ENCODE assay signal across 8 cellular contexts in the genomic region with DNA sequence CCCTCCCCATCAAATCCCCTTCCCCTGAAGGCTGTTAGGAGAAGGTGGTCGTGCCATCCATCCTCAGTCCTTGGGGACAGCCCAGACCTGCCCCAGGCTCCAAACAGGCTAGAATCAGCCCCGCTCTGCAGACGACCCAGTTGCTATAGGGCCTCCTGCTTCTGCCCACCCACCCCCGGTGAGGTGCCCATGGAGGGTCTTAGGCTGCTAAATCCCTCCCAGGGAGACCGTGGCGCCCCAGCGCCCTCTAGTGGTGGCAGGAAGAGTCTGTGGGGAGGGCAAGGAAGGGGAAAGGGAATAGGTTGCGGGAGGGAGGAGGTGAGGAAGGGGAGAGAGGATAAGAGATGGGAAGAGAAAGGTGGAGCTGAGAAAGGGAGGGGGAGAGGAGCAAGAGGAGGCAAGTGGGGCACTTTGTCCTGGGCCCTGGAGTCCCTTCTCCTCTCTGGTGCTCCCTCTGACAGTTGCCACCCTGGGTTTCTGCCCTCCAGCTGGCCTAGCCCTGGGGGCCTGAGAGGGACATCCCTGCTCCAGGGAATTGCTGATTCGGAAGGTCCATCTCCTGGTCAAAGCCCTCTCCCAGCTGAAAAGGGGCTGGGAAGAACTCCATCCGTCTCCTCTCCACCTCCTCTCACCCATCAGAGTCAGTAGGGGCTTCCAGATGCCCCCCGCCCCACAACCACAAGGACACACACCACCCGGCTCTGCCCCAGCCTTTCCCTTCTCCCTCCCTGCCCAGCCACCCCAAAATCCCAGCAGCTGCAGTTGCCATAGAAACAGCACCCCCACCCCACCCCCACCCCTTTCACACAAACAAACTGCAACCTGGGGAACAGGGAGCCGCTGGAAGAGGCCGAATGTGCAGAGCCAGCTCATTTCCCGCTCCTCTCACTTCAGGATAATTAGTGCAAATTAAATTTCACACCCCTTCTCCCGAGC. TPM values are rescaled to one million over a fixed set of nuclear protein-coding genes. Genes with fewer than 3 reads are reported as not detected.
A peak's percentile ranks its signal among the peaks of the same experiment; 100 is the strongest.
DNase-seq lines count a peak whose midpoint lies in the region; ATAC-seq, FAIRE-seq and TF ChIP-seq lines count a peak whose summit lies in the region.

No MANE protein-coding gene starts in this region.

- TF ChIP-seq CTCF in PC-9 (conservative IDR thresholded peaks at IDR 0.05) (peak; percentile 76), kidney (IDR thresholded peaks at IDR 0.05; ENCODE audit: borderline replicate concordance, extremely low read depth, insufficient read depth) (peak; percentile 47), vagina (IDR thresholded peaks at IDR 0.05) (peak in 1 of 3 experiments; percentile 13)

- no peak overlapping the region for H3K27ac ChIP-seq in PC-9
- no peak overlapping the region for H3K27ac ChIP-seq in kidney (ENCODE audit: low read depth in 2 of 2, low read length in 2 of 2)
- H3K27ac ChIP-seq in vagina, result no peak overlapping the region

- H3K4me1 ChIP-seq in PC-9 (replicated peaks; ENCODE audit: insufficient read depth) (peaks cover 13% of the 10 kb centered on the region), kidney (ENCODE audit: control insufficient read depth in 1 of 2, insufficient read depth in 1 of 2, low read depth in 1 of 2, low read length in 2 of 2) (no peaks in the 10 kb centered on the region), vagina (no peaks in the 10 kb centered on the region)

- peaks cover 51% of the 10 kb centered on the region for H3K27me3 Mint-ChIP-seq in activated naive CD8-positive, alpha-beta T cell treated with anti-CD3 and anti-CD28 coated beads, Interleukin-2, amount 50 U/mL, for 24 hours

- CTCF ChIA-PET in PC-9 (lab: Charles Lee), result interaction anchor here (0.6 to 1.9 kb wide), 3 partner anchors 69 to 1116 kb away, joined by 3 to 8 read pairs (median 3); no protein-coding TSS in a partner anchor

- H3K4me2 ChIP-seq in PC-9, result no peak overlapping the region

- no peak overlapping the region for H2AFZ ChIP-seq in PC-9

- no peaks in the 10 kb centered on the region for H3K9me2 ChIP-seq in PC-9 (ENCODE audit: insufficient read depth)

- DNase-seq in SHP77 (lab: John Stamatoyannopoulos, UW), result peak; percentile 24 to 45
- no peak for DNase-seq in SHP77 treated with DMSO at 0.1 percent for 48 hours (lab: John Stamatoyannopoulos, UW)
- peak in 1 of 2 experiments; percentile 25 for DNase-seq in PC-9
- DNase-seq in activated naive CD8-positive, alpha-beta T cell treated with anti-CD3 and anti-CD28 coated beads, Interleukin-2, amount 50 U/mL, for 24 hours, result peak; percentile 66
- no peak for DNase-seq in kidney
- peak; percentile 16 to 37 (median 28) for DNase-seq in stimulated activated CD4-positive, alpha-beta T cell treated with anti-CD3 and anti-CD28 coated beads, TNF-alpha, amount 100 ng/mL, for 48 hours (ENCODE audit: low read depth in 3 of 3)
- DNase-seq in vagina (ENCODE audit: extremely low spot score in 2 of 2), result no peak
- DNase-seq in effector CD4-positive, alpha-beta T cell, result no peak

- H3K36me3 Mint-ChIP-seq in activated naive CD8-positive, alpha-beta T cell treated with anti-CD3 and anti-CD28 coated beads, Interleukin-2, amount 50 U/mL, for 24 hours (ENCODE audit: low read depth), result no peaks in the 10 kb centered on the region

- intact Hi-C loops in PC-9 (cut with micrococcal nuclease; ENCODE audit: unreplicated experiment) (loop anchor here (2.0 kb wide), 2 partner anchors 62 to 218 kb away; no protein-coding TSS in a partner anchor), kidney (cut with DNase I) (no loop called here), vagina (cut with DNase I) (no loop called here)

- H3F3A ChIP-seq in PC-9 (ENCODE audit: insufficient read depth, low read depth), result peaks cover 13% of the 10 kb centered on the region

- POLR2A ChIA-PET in PC-9 (lab: Charles Lee; ENCODE audit: unreplicated experiment), result no interaction called here

- H3K9ac ChIP-seq in kidney (ENCODE audit: low read length in 2 of 2), result no peak overlapping the region

- no TSS peak for BruUV-seq in PC-9 (replicated peaks; lab: Mats Ljungman, UMichigan)

- TF ChIP-seq POLR2A in vagina (IDR thresholded peaks at IDR 0.05), result no peak

- H3K27me3 ChIP-seq in PC-9 (ENCODE audit: insufficient read depth, low read depth) (no peaks in the 10 kb centered on the region), vagina (no peaks in the 10 kb centered on the region)

- H3K4me3 ChIP-seq in PC-9 (no peak overlapping the region), kidney (ENCODE audit: low read length in 2 of 2) (no peak overlapping the region), vagina (no peak overlapping the region)

- no peak overlapping the region for H3K27ac Mint-ChIP-seq in activated naive CD8-positive, alpha-beta T cell treated with anti-CD3 and anti-CD28 coated beads, Interleukin-2, amount 50 U/mL, for 24 hours

- ATAC-seq in activated naive CD8-positive, alpha-beta T cell treated with anti-CD3 and anti-CD28 coated beads, Interleukin-2, amount 50 U/mL, for 24 hours, result peak; percentile 42

- no peaks in the 10 kb centered on the region for H4K20me1 ChIP-seq in PC-9 (ENCODE audit: insufficient read depth)

- no peaks in the 10 kb centered on the region for H3K79me2 ChIP-seq in PC-9 (ENCODE audit: low read depth)

- H3K9me3 Mint-ChIP-seq in activated naive CD8-positive, alpha-beta T cell treated with anti-CD3 and anti-CD28 coated beads, Interleukin-2, amount 50 U/mL, for 24 hours, result peaks cover under 1% of the 10 kb centered on the region

- no peak overlapping the region for H3K4me3 Mint-ChIP-seq in activated naive CD8-positive, alpha-beta T cell treated with anti-CD3 and anti-CD28 coated beads, Interleukin-2, amount 50 U/mL, for 24 hours

- no peaks in the 10 kb centered on the region for H3K9me3 ChIP-seq in PC-9 (ENCODE audit: insufficient read depth, low read depth)
- H3K9me3 ChIP-seq in kidney (ENCODE audit: control insufficient read depth in 1 of 2, low read length in 2 of 2), result peaks cover 0 to 2% of the 10 kb centered on the region in 2 donors
- no peaks in the 10 kb centered on the region for H3K9me3 ChIP-seq in vagina

- FAIRE-seq in kidney (lab: Jason Lieb, UNC), result no peak

- H3K36me3 ChIP-seq in PC-9 (ENCODE audit: low read depth) (no peaks in the 10 kb centered on the region), kidney (ENCODE audit: control insufficient read depth in 1 of 2, insufficient read depth in 2 of 2, low read length in 2 of 2) (no peaks in the 10 kb centered on the region), vagina (no peaks in the 10 kb centered on the region)

- H3K4me1 Mint-ChIP-seq in activated naive CD8-positive, alpha-beta T cell treated with anti-CD3 and anti-CD28 coated beads, Interleukin-2, amount 50 U/mL, for 24 hours, result peaks cover 13% of the 10 kb centered on the region

RNA-seq across cellular contexts. Expression of gene CAMK2N1, which starts 55.4 kb away (rescaled TPM):
- total RNA-seq in PC-9 (2021) (34.9 and 44.6 TPM in 2 replicates), kidney (80.6 TPM), vagina (18.9 TPM)
- polyA plus RNA-seq in kidney (ENCODE audit: insufficient read depth, low read depth, low replicate concordance), result 120 TPM

Comparison
In these comparisons a context has a peak if more than half of its experiments do, and no peak if none do; other contexts are left out.
1. DNase-seq: peak in SHP77 (2 of 2), activated naive CD8-positive, alpha-beta T cell treated with anti-CD3 and anti-CD28 coated beads, Interleukin-2, amount 50 U/mL, for 24 hours (single experiment) and stimulated activated CD4-positive, alpha-beta T cell treated with anti-CD3 and anti-CD28 coated beads, TNF-alpha, amount 100 ng/mL, for 48 hours (3 of 3); none in SHP77 treated with DMSO at 0.1 percent for 48 hours (single experiment), kidney (single experiment), vagina (0 of 2) and effector CD4-positive, alpha-beta T cell (single experiment).